14 cellular contexts compared by ENCODE assay signal in the genomic region with DNA sequence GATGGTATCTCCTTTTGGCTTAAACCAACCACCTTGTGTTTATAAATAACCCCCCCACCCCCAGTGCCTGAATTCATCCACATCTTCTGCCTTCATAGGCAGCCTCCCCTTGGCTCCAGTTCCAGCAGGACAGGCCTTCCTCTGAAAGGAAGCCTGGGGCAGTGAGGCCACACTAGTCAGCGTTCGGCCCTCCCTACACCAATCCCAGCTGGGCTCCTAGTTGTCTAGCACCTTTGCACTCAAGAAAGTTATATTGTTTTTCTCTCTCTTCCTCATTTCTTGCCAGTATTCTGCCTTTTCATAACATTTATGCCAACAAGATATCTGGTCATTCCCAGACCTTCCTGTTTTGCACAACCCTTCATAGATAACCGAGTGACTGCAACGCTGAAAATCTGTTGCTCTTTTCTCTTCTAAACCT.
DNase-seq lines count a peak whose midpoint lies in the region; ATAC-seq and TF ChIP-seq lines count a peak whose summit lies in the region.
"Had no signal": no experiment of that assay in that cellular context is flagged by ENCODE, and none has a peak within 500 bp of the region (broad histone marks: within the 10 kb centered on the region; RNA-seq: fewer than 3 reads in every experiment).

No MANE protein-coding gene starts in this region.

- 58% methylated on average over 4 of the region's 4 CpGs for WGBS in hepatocyte (ENCODE audit: low lambda C conversion rate, missing lambda C conversion rate)
- 24 to 47% (median 39%) methylated on average over 4 of the region's 4 CpGs for WGBS in spleen, 5 donors
- 54 to 73% methylated on average over 4 of the region's 4 CpGs for WGBS in lower leg skin, 2 donors

- DNase-seq in hepatocyte (ENCODE audit: low spot score) (no peak), spleen (no peak), H4 (ENCODE audit: low spot score) (no peak), hepatic stellate cell (ENCODE audit: low spot score) (no peak), lower leg skin (ENCODE audit: low spot score in 2 of 2) (no peak)
- DNase-seq: activated CD4-positive, alpha-beta memory T cell treated with anti-CD3 and anti-CD28 coated beads, Interleukin-2, amount 10 ng/mL, durations not matched to agents 7 days and 5 days; activated gamma-delta T cell treated with Interleukin-2 at 50 U/mL for 16 hours; cerebellar nuclear complex; NCI-H146; NCI-H524 treated with DMSO at 0.1 percent for 48 hours had no signal

- no peaks in the 10 kb centered on the region for H3K9me2 ChIP-seq in hepatocyte (replicated peaks; ENCODE audit: insufficient read depth)

- H3K27me3 ChIP-seq in hepatocyte (no peaks in the 10 kb centered on the region), spleen (replicated peaks in 1 of 7) (no peaks in the 10 kb centered on the region)

- no peaks in the 10 kb centered on the region for H3K27me3 Mint-ChIP-seq in activated T-helper 17 cell treated with anti-CD3 and anti-CD28 coated beads, Interleukin-2, amount 50 U/mL, for 72 hours
- H3K27me3 Mint-ChIP-seq: activated CD4-positive, alpha-beta memory T cell treated with anti-CD3 and anti-CD28 coated beads, Interleukin-2, amount 10 ng/mL, durations not matched to agents 7 days and 5 days had no signal

- POLR2A ChIA-PET in HEK293 (lab: Yijun Ruan, JAX), result no interaction called here

- CTCF ChIA-PET in HEK293 (lab: Yijun Ruan, JAX), result interaction anchor here (0.6 kb wide), 1 partner anchor 392 kb away, joined by 3 read pairs; no protein-coding TSS in a partner anchor

- H3K27ac ChIP-seq in HEK293 (ENCODE audit: extremely low read depth, low read depth, low read length) (no peak overlapping the region), hepatocyte (peak overlapping the region; percentile 44), spleen (peak overlapping the region in 5 of 8 donors; percentile 23 to 77 (median 33))

- intact Hi-C loops in spleen (cut with DNase I; ENCODE audit: low total_unique reads) (no loop called here), lower leg skin (cut with DNase I; ENCODE audit: low total_unique reads) (no loop called here)

- no peak overlapping the region for H3K4me2 ChIP-seq in hepatocyte

- no peak overlapping the region for H2AFZ ChIP-seq in hepatocyte

- peaks cover 10% of the 10 kb centered on the region for H3K79me2 ChIP-seq in hepatocyte

- peaks cover 52% of the 10 kb centered on the region for H3K36me3 Mint-ChIP-seq in activated T-helper 17 cell treated with anti-CD3 and anti-CD28 coated beads, Interleukin-2, amount 50 U/mL, for 72 hours (ENCODE audit: low read depth)

- H4K20me1 ChIP-seq in hepatocyte (ENCODE audit: insufficient read depth, poor library complexity, severe bottlenecking), result no peaks in the 10 kb centered on the region

- H3K4me3 Mint-ChIP-seq in activated T-helper 17 cell treated with anti-CD3 and anti-CD28 coated beads, Interleukin-2, amount 50 U/mL, for 72 hours, result no peak overlapping the region
- H3K4me3 Mint-ChIP-seq: activated CD4-positive, alpha-beta memory T cell treated with anti-CD3 and anti-CD28 coated beads, Interleukin-2, amount 10 ng/mL, durations not matched to agents 7 days and 5 days; T-helper 2 cell treated with Interferon-gamma antibody and Interleukin-4, amounts not matched to agents 5 μg/mL and 100 μg/mL, for 36 hours had no signal

- H3K9me3 Mint-ChIP-seq in activated T-helper 17 cell treated with anti-CD3 and anti-CD28 coated beads, Interleukin-2, amount 50 U/mL, for 72 hours, result no peaks in the 10 kb centered on the region
- H3K9me3 Mint-ChIP-seq: activated CD4-positive, alpha-beta memory T cell treated with anti-CD3 and anti-CD28 coated beads, Interleukin-2, amount 10 ng/mL, durations not matched to agents 7 days and 5 days; T-helper 2 cell treated with Interferon-gamma antibody and Interleukin-4, amounts not matched to agents 5 μg/mL and 100 μg/mL, for 36 hours had no signal

- TF ChIP-seq CTCF in HEK293 (tag by site-specific recombination; IDR thresholded peaks at IDR 0.05) (no peak), hepatocyte (IDR thresholded peaks at IDR 0.05; ENCODE audit: poor library complexity) (no peak), spleen (IDR thresholded peaks at IDR 0.05 in 8 of 11, conservative IDR thresholded peaks at IDR 0.05 in 3 of 11) (no peak), lower leg skin (IDR thresholded peaks at IDR 0.05) (no peak)

- no peak for ATAC-seq in activated T-helper 17 cell treated with anti-CD3 and anti-CD28 coated beads, Interleukin-2, amount 50 U/mL, for 72 hours (replicated peaks)
- ATAC-seq in HG03378 (IDR thresholded peaks at IDR 0.05; ENCODE audit: unreplicated experiment), result no peak

- H3K4me1 ChIP-seq in HEK293 (ENCODE audit: control insufficient read depth, insufficient read depth, low read length) (0 out of 2 replicates have a peak, but pooled peaks cover 3% of the 10 kb centered on the region), hepatocyte (ENCODE audit: insufficient read depth) (peaks cover 31% of the 10 kb centered on the region), spleen (peaks cover 11 to 75% (median 46%) of the 10 kb centered on the region in 6 donors)

- H3K9me3 ChIP-seq in HEK293 (ENCODE audit: control insufficient read depth, insufficient read depth, low read depth, low read length) (no peaks in the 10 kb centered on the region), hepatocyte (ENCODE audit: low read depth) (no peaks in the 10 kb centered on the region), spleen (no peaks in the 10 kb centered on the region)

- H3K36me3 ChIP-seq in HEK293 (ENCODE audit: control insufficient read depth in 2 of 2, insufficient read depth in 1 of 2, low read length in 2 of 2) (peaks cover 5 to 34% of the 10 kb centered on the region in 2 experiments; a peak in 1 of 3 replicates), hepatocyte (replicated peaks; ENCODE audit: insufficient read depth, low read depth) (no peaks in the 10 kb centered on the region), spleen (peaks cover 4 to 52% (median 39%) of the 10 kb centered on the region in 6 donors)

- H3K27ac Mint-ChIP-seq in activated T-helper 17 cell treated with anti-CD3 and anti-CD28 coated beads, Interleukin-2, amount 50 U/mL, for 72 hours, result peak overlapping the region; percentile 41
- H3K27ac Mint-ChIP-seq: activated CD4-positive, alpha-beta memory T cell treated with anti-CD3 and anti-CD28 coated beads, Interleukin-2, amount 10 ng/mL, durations not matched to agents 7 days and 5 days; T-helper 2 cell treated with Interferon-gamma antibody and Interleukin-4, amounts not matched to agents 5 μg/mL and 100 μg/mL, for 36 hours had no signal

- TF ChIP-seq POLR2A in spleen (IDR thresholded peaks at IDR 0.05), result no peak
- TF ChIP-seq POLR2A in lower leg skin (IDR thresholded peaks at IDR 0.05), result no peak

- H3K4me3 ChIP-seq in HEK293 (ENCODE audit: low read depth, low read length), result no peak overlapping the region
- H3K4me3 ChIP-seq in hepatocyte, result no peak overlapping the region
- H3K4me3 ChIP-seq in spleen, result no peak overlapping the region
- no peak overlapping the region for H3K4me3 ChIP-seq in lower leg skin (ENCODE audit: low read depth, poor library complexity, severe bottlenecking)

- H3K4me1 Mint-ChIP-seq in activated T-helper 17 cell treated with anti-CD3 and anti-CD28 coated beads, Interleukin-2, amount 50 U/mL, for 72 hours, result peaks cover 5% of the 10 kb centered on the region

TF ChIP-seq in HEK293, 187 proteins besides CTCF, POLR2A, EP300 and RAD21:
- TF ChIP-seq ZNF426 (tag by site-specific recombination; IDR thresholded peaks at IDR 0.05), result no peak
- TF ChIP-seq PRDM10 (tag by site-specific recombination; IDR thresholded peaks at IDR 0.05), result 0 out of 2 replicates have a peak, but pooled peaks have one; percentile 9
TF ChIP-seq in HEK293: peak in this region for 1.
